In the genomic region with DNA sequence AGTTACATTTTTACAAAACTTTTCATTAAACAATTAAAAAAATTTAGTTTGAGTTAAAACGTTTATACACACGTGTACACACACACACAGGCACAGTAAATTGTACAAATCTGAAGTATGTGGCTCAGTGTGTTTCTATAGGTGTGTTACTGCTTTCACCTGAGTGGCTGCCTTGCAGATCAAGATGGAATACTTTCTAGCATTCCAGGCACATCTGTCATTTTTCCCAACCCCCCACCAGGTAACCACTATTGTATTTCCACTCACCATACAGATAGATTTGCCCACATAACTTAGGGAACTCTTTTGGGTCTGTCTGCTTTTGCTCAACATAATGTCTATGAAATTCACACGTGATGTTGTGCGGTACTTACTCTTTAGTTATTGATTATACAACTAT, we compare ENCODE assay signal across 25 cellular contexts.
DNase-seq lines count a peak whose midpoint lies in the region; ATAC-seq and TF ChIP-seq lines count a peak whose summit lies in the region.
"Had no signal": no experiment of that assay in that cellular context is flagged by ENCODE, and none has a peak within 500 bp of the region (broad histone marks: within the 10 kb centered on the region; RNA-seq: fewer than 3 reads in every experiment).

No MANE protein-coding gene starts in this region.

- no peak overlapping the region for H2BK5ac ChIP-seq in trophoblast cell (ENCODE audit: low read depth, low read length, poor library complexity)

- no peak overlapping the region for H3K4ac ChIP-seq in trophoblast cell (ENCODE audit: low read depth, low read length)

- peak overlapping the region; percentile 8 for H3K27ac ChIP-seq in RWPE2 (ENCODE audit: poor library complexity, severe bottlenecking)
- H3K27ac ChIP-seq in iPS-20b (ENCODE audit: low read length): no peak overlapping the region
- no peak overlapping the region for H3K27ac ChIP-seq in trophoblast cell (ENCODE audit: low read depth, low read length)
- H3K27ac ChIP-seq: HL-60, Peyer's patch, SJSA1 had no signal

- no peaks in the 10 kb centered on the region for H3K36me3 ChIP-seq in RWPE2 (ENCODE audit: low read depth)
- H3K36me3 ChIP-seq in iPS-20b (ENCODE audit: insufficient read depth, low read depth, low read length): no peaks in the 10 kb centered on the region
- H3K36me3 ChIP-seq in trophoblast cell (ENCODE audit: control insufficient read depth in 1 of 2, insufficient read depth in 2 of 2, low read length in 2 of 2): no peaks in the 10 kb centered on the region
- H3K36me3 ChIP-seq: HAP-1, Peyer's patch, SJSA1 had no signal

- no peaks in the 10 kb centered on the region for H3K79me2 ChIP-seq in trophoblast cell (ENCODE audit: control insufficient read depth, insufficient read depth, low read length, poor library complexity)

- no peak overlapping the region for H4K8ac ChIP-seq in trophoblast cell (ENCODE audit: low read depth, low read length)

- no peak overlapping the region for H2BK120ac ChIP-seq in trophoblast cell (ENCODE audit: insufficient read depth, low read length, poor library complexity)

- H2BK12ac ChIP-seq in trophoblast cell (ENCODE audit: low read length): no peak overlapping the region

- peaks cover 4% of the 10 kb centered on the region for H3K79me1 ChIP-seq in trophoblast cell (ENCODE audit: low read length)

- no peak for TF ChIP-seq CTCF in RWPE2 (IDR thresholded peaks at IDR 0.05; ENCODE audit: poor library complexity, severe bottlenecking)

- no peak overlapping the region for H3K23ac ChIP-seq in trophoblast cell (ENCODE audit: low read length)

- H3K14ac ChIP-seq in trophoblast cell (ENCODE audit: low read length): no peak overlapping the region

- no peak overlapping the region for H3K4me2 ChIP-seq in trophoblast cell (ENCODE audit: low read length)

- no peak overlapping the region for H4K12ac ChIP-seq in trophoblast cell (ENCODE audit: low read depth, low read length)

- ATAC-seq in RWPE2 (ENCODE audit: low read depth) (peak; percentile 87), GM19452 (IDR thresholded peaks at IDR 0.05; ENCODE audit: unreplicated experiment) (no peak), HG02884 (IDR thresholded peaks at IDR 0.05; ENCODE audit: unreplicated experiment) (no peak)
- ATAC-seq: CD8-positive, alpha-beta T cell; Right ventricle myocardium inferior had no signal

- DNase-seq in NCI-H2171 treated with DMSO at 0.1 percent for 48 hours (lab: John Stamatoyannopoulos, UW) (peak; percentile 30), NCI-H2171 (lab: John Stamatoyannopoulos, UW) (no peak), RWPE2 (ENCODE audit: low spot score) (no peak), trophoblast cell (peak; percentile 56 to 74), NCI-H526 treated with DMSO at 0.1 percent for 48 hours (lab: John Stamatoyannopoulos, UW) (no peak)
- DNase-seq: 8988T; AML-193; C1 segment of cervical spinal cord; Calu3; CD8-positive, alpha-beta T cell; DMS153; Karpas-422; NCI-H1417; NCI-H187; NCI-H226; NCI-H510A treated with DMSO at 0.1 percent for 48 hours; Peyer's patch; T-helper 1 cell had no signal

- no peak overlapping the region for H4K91ac ChIP-seq in trophoblast cell (ENCODE audit: low read depth, low read length)

- no peak overlapping the region for H3K18ac ChIP-seq in trophoblast cell (ENCODE audit: low read length)

- H2AK5ac ChIP-seq in trophoblast cell (ENCODE audit: low read length): no peak overlapping the region

- H3K4me3 ChIP-seq in RWPE2 (ENCODE audit: severe bottlenecking): no peak overlapping the region
- no peak overlapping the region for H3K4me3 ChIP-seq in iPS-20b (ENCODE audit: low read length)
- H3K4me3 ChIP-seq in trophoblast cell (ENCODE audit: low read depth, low read length): no peak overlapping the region
- H3K4me3 ChIP-seq: HAP-1, Peyer's patch, SJSA1 had no signal

- H3K4me1 ChIP-seq in RWPE2 (ENCODE audit: insufficient read depth, poor library complexity, severe bottlenecking): peaks cover 8% of the 10 kb centered on the region
- peaks cover 76% of the 10 kb centered on the region for H3K4me1 ChIP-seq in iPS-20b (ENCODE audit: insufficient read depth, low read length)
- H3K4me1 ChIP-seq in trophoblast cell (ENCODE audit: control insufficient read depth in 1 of 2, insufficient read depth in 2 of 2, low read length in 2 of 2): peaks cover 4 to 5% of the 10 kb centered on the region in 2 experiments
- H3K4me1 ChIP-seq: Peyer's patch, SJSA1 had no signal

- H2AFZ ChIP-seq in trophoblast cell (ENCODE audit: insufficient read depth, low read length, poor library complexity): no peak overlapping the region

- H3K9me3 ChIP-seq in RWPE2 (ENCODE audit: severe bottlenecking) (no peaks in the 10 kb centered on the region), iPS-20b (ENCODE audit: insufficient read depth, low read depth, low read length) (no peaks in the 10 kb centered on the region), trophoblast cell (ENCODE audit: insufficient read depth, low read depth, low read length) (no peaks in the 10 kb centered on the region)
- H3K9me3 ChIP-seq: HAP-1, Peyer's patch, SJSA1 had no signal

- WGBS in trophoblast cell (ENCODE audit: extremely low coverage, insufficient coverage, insufficient read length): no CpG with 5 or more reads among the region's 4 CpGs

- H3K27me3 ChIP-seq in RWPE2 (ENCODE audit: insufficient read depth, poor library complexity, severe bottlenecking) (no peaks in the 10 kb centered on the region), iPS-20b (ENCODE audit: insufficient read depth, low read length) (no peaks in the 10 kb centered on the region), trophoblast cell (ENCODE audit: insufficient read depth, low read length) (no peaks in the 10 kb centered on the region)
- H3K27me3 ChIP-seq: Peyer's patch, SJSA1 had no signal

- H3K9ac ChIP-seq in iPS-20b (ENCODE audit: low read depth, low read length): peak overlapping the region; percentile 46; the same call in 1 of the 2 replicates
- no peak overlapping the region for H3K9ac ChIP-seq in trophoblast cell (ENCODE audit: low read length)

Comparison
In these comparisons a context has a peak if more than half of its experiments do, and no peak if none do; other contexts are left out.
1. DNase-seq: peak in NCI-H2171 treated with DMSO at 0.1 percent for 48 hours (single experiment) and trophoblast cell (2 of 2); none in NCI-H2171 (single experiment), RWPE2 (single experiment) and NCI-H526 treated with DMSO at 0.1 percent for 48 hours (single experiment).